ENCODE assay signal across 7 cellular contexts in the genomic region with DNA sequence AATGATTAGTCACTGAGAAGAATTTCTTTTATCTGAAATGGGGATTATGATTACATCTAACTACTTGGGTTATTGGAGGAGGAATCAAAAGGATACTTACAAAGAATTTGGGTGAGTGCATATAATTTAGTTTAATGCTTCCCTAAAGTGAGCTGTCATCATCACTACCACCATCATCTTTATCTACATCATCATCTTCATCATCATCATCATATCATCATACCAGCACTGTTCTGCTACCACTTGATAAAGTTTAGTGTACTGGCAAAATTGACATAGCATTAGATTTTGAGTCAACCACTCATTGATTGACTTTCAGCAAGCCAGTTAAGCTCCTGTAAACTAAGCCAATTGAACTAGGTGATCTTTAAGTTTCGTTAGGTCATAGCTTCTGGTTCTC.
"Had no signal": no experiment of that assay in that cellular context is flagged by ENCODE, and none has a peak within 500 bp of the region (broad histone marks: within the 10 kb centered on the region; RNA-seq: fewer than 3 reads in every experiment).

No MANE protein-coding gene starts in this region.

- H3K36me3 Mint-ChIP-seq: IgD-negative memory B cell had no signal

- FAIRE-seq: HTR-8/SVneo, K562 had no signal

- H3K27ac ChIP-seq: HL-60, KMS-11 had no signal

- ATAC-seq: K562 had no signal

- DNase-seq: KBM-7, KG1 had no signal

- H3K4me3 ChIP-seq: K562 had no signal

- H3K4me2 ChIP-seq: KMS-11 had no signal

- H3K9ac ChIP-seq: KMS-11 had no signal

- H3K27ac Mint-ChIP-seq: IgD-negative memory B cell had no signal
